8 cellular contexts compared by ENCODE assay signal in genomic region chr20:408843-409696, GRCh38. TPM values are rescaled to one million over a fixed set of nuclear protein-coding genes. Genes with fewer than 3 reads are reported as not detected.
A peak's percentile ranks its signal among the peaks of the same experiment; 100 is the strongest.
DNase-seq lines count a peak whose midpoint lies in the region; ATAC-seq and TF ChIP-seq lines count a peak whose summit lies in the region.

No MANE protein-coding gene starts in this region.

- DNase-seq in CD8-positive, alpha-beta memory T cell, result peak in 1 of 5 donors; percentile 23
- DNase-seq in LNCaP clone FGC (ENCODE audit: low read depth) (no peak), astrocyte of the hippocampus (ENCODE audit: low read depth, low spot score) (peak; percentile 16), lung (ENCODE audit: low spot score) (no peak), thyroid gland (no peak), midbrain (lab: John Stamatoyannopoulos, UW) (no peak), GM10266 (ENCODE audit: extremely low spot score) (no peak)

- H3K27me3 ChIP-seq in CD8-positive, alpha-beta memory T cell (ENCODE audit: insufficient read depth, low read length, poor library complexity, severe bottlenecking), result no peaks in the 10 kb centered on the region
- H3K27me3 ChIP-seq in lung (ENCODE audit: control insufficient read depth, insufficient read depth) (no peaks in the 10 kb centered on the region), thyroid gland (no peaks in the 10 kb centered on the region)

- peak overlapping the region; percentile 69 for H3K4me3 ChIP-seq in CD8-positive, alpha-beta memory T cell (ENCODE audit: low read length)
- peak overlapping the region; percentile 96 for H3K4me3 ChIP-seq in LNCaP clone FGC (ENCODE audit: low read depth, low read length)
- H3K4me3 ChIP-seq in lung, result peak overlapping the region; percentile 99
- H3K4me3 ChIP-seq in thyroid gland (replicated peaks in 1 of 3), result peak overlapping the region; percentile 38 to 98 (median 74)

- peaks cover 3% of the 10 kb centered on the region for H3K36me3 ChIP-seq in CD8-positive, alpha-beta memory T cell (ENCODE audit: insufficient read depth, low read length)
- H3K36me3 ChIP-seq in lung (ENCODE audit: control insufficient read depth in 2 of 2, insufficient read depth in 2 of 2, low read length in 2 of 2) (no peaks in the 10 kb centered on the region), thyroid gland (no peaks in the 10 kb centered on the region)

- peaks cover 5 to 52% (median 11%) of the 10 kb centered on the region in 3 donors for H3K36me3 Mint-ChIP-seq in CD8-positive, alpha-beta memory T cell

- H3K4me1 Mint-ChIP-seq in CD8-positive, alpha-beta memory T cell, result peaks cover 51 to 59% (median 58%) of the 10 kb centered on the region in 3 donors

- 7 to 13% methylated on average over 7 of the region's 7 CpGs for WGBS in lung, 2 donors
- WGBS in thyroid gland, 2 donors, result 19 to 22% methylated on average over 6 of the region's 7 CpGs

- H3K27ac Mint-ChIP-seq in CD8-positive, alpha-beta memory T cell, result peak overlapping the region; percentile 83 to 99 (median 92)

- POLR2A ChIA-PET in CD8-positive, alpha-beta memory T cell (lab: Charles Lee), result no interaction called here

- TF ChIP-seq POLR2A in thyroid gland (IDR thresholded peaks at IDR 0.05), result no peak

- CTCF ChIA-PET in CD8-positive, alpha-beta memory T cell (lab: Charles Lee), result no interaction called here

- intact Hi-C loops in thyroid gland (cut with DNase I), result loop anchor here (10.0 kb wide), 2 partner anchors 54 to 56 kb away; partner anchors contain the start of gene TBC1D20

- H3K4me3 Mint-ChIP-seq in CD8-positive, alpha-beta memory T cell, result peak overlapping the region; percentile 84 to 97 (median 91)

- ATAC-seq in GM21381 (IDR thresholded peaks at IDR 0.05; ENCODE audit: unreplicated experiment) (peak; percentile 8), lung (ENCODE audit: insufficient read depth, low FRiP score) (no peak)

- TF ChIP-seq CTCF in LNCaP clone FGC (IDR thresholded peaks at IDR 0.05; ENCODE audit: control insufficient read depth, extremely low read depth, insufficient read depth) (no peak), lung (IDR thresholded peaks at IDR 0.05; ENCODE audit: control extremely low read depth, extremely low read depth) (no peak), thyroid gland (IDR thresholded peaks at IDR 0.05) (no peak), GM10266 (IDR thresholded peaks at IDR 0.05; ENCODE audit: control insufficient read depth, insufficient read depth, low read depth, missing control alignments) (no peak)

- peaks cover 0 to 1% of the 10 kb centered on the region in 2 donors for H3K27me3 Mint-ChIP-seq in CD8-positive, alpha-beta memory T cell

- H3K27ac ChIP-seq in CD8-positive, alpha-beta memory T cell (ENCODE audit: low read depth, low read length), result peak overlapping the region; percentile 92
- H3K27ac ChIP-seq in lung (ENCODE audit: low read depth in 1 of 2, low read length in 1 of 2) (peak overlapping the region; percentile 96 to 98), thyroid gland (peak overlapping the region; percentile 74 to 96 (median 87))

- H3K4me1 ChIP-seq in CD8-positive, alpha-beta memory T cell (ENCODE audit: insufficient read depth, low read length), result peaks cover 28% of the 10 kb centered on the region
- H3K4me1 ChIP-seq in lung (ENCODE audit: control insufficient read depth in 2 of 2, insufficient read depth in 2 of 2, low read length in 2 of 2) (peaks cover 8 to 12% of the 10 kb centered on the region in 2 donors), thyroid gland (peaks cover 8 to 19% of the 10 kb centered on the region in 2 donors)

- H3K9me3 Mint-ChIP-seq in CD8-positive, alpha-beta memory T cell, result no peaks in the 10 kb centered on the region

- H3K9me3 ChIP-seq in CD8-positive, alpha-beta memory T cell (ENCODE audit: low read length), result no peaks in the 10 kb centered on the region
- H3K9me3 ChIP-seq in lung (ENCODE audit: control insufficient read depth in 2 of 2, insufficient read depth in 1 of 2, low read length in 1 of 2) (no peaks in the 10 kb centered on the region), thyroid gland (no peaks in the 10 kb centered on the region)

RNA-seq across cellular contexts. Expression of gene RBCK1, which starts 1.0 kb away (rescaled TPM):
- 10 to 100 TPM; 83.7 to 90.5 TPM for total RNA-seq in CD8-positive, alpha-beta memory T cell
- polyA plus RNA-seq in CD8-positive, alpha-beta memory T cell, result 95.7 TPM
- total RNA-seq in lung, result 100 to 1,000 TPM in 1 of 2 donors, 10 to 100 TPM in 1; 58.3 to 102 TPM
- 100 to 1,000 TPM in 1 of 2 donors, 10 to 100 TPM in 1; 95.9 to 108 TPM for polyA plus RNA-seq in lung
- 10 to 100 TPM; 49.2 to 90.2 (median 71.0) TPM for total RNA-seq in thyroid gland

RNA-seq across cellular contexts. Expression of gene TRIB3, which starts 28.5 kb away (rescaled TPM):
- 10 to 100 TPM; 24.6 to 28.7 TPM for total RNA-seq in CD8-positive, alpha-beta memory T cell
- 12.0 TPM for polyA plus RNA-seq in CD8-positive, alpha-beta memory T cell
- 10 to 100 TPM in 1 of 2 donors, 1 to 10 TPM in 1; 7.6 to 39.4 TPM for total RNA-seq in lung
- 10 to 100 TPM; 29.9 to 36.5 TPM for polyA plus RNA-seq in lung
- total RNA-seq in thyroid gland, result 10 to 100 TPM in 2 of 4 donors, 1 to 10 TPM in 2; 6.1 to 16.5 (median 8.1) TPM

RNA-seq across cellular contexts. Expression of gene TBC1D20, which starts 53.3 kb away (rescaled TPM):
- total RNA-seq in CD8-positive, alpha-beta memory T cell, result 10 to 100 TPM; 24.6 to 25.0 TPM
- polyA plus RNA-seq in CD8-positive, alpha-beta memory T cell, result 28.6 TPM
- total RNA-seq in lung, result 10 to 100 TPM; 33.8 to 42.4 TPM
- 10 to 100 TPM; 15.7 to 20.6 TPM for polyA plus RNA-seq in lung
- 10 to 100 TPM; 34.1 to 40.5 (median 35.6) TPM for total RNA-seq in thyroid gland
